16 cellular contexts compared by ENCODE assay signal in genomic region chr4:173057906-173058305, GRCh38.
DNase-seq lines count a peak whose midpoint lies in the region; TF ChIP-seq lines count a peak whose summit lies in the region.
"Had no signal": no experiment of that assay in that cellular context is flagged by ENCODE, and none has a peak within 500 bp of the region (broad histone marks: within the 10 kb centered on the region; RNA-seq: fewer than 3 reads in every experiment).

No MANE protein-coding gene starts in this region.

- CTCF ChIA-PET in RWPE1 (lab: Yijun Ruan, JAX) = no interaction called here

- H3K36me3 ChIP-seq in trophoblast cell (ENCODE audit: control insufficient read depth in 1 of 2, insufficient read depth in 2 of 2, low read length in 2 of 2) = no peaks in the 10 kb centered on the region
- H3K36me3 ChIP-seq: sigmoid colon had no signal

- peaks cover 0 to 2% of the 10 kb centered on the region in 2 experiments for H3K4me1 ChIP-seq in trophoblast cell (ENCODE audit: control insufficient read depth in 1 of 2, insufficient read depth in 2 of 2, low read length in 2 of 2)

- H4K91ac ChIP-seq in trophoblast cell (ENCODE audit: low read depth, low read length) = no peak overlapping the region

- POLR2A ChIA-PET in RWPE1 (lab: Yijun Ruan, JAX; ENCODE audit: low non-redundant PET) = no interaction called here

- no peak overlapping the region for H2BK120ac ChIP-seq in trophoblast cell (ENCODE audit: insufficient read depth, low read length, poor library complexity)

- no peak overlapping the region for H3K9ac ChIP-seq in trophoblast cell (ENCODE audit: low read length)

- H3K4ac ChIP-seq in trophoblast cell (ENCODE audit: low read depth, low read length) = no peak overlapping the region

- H3K27me3 ChIP-seq in trophoblast cell (ENCODE audit: insufficient read depth, low read length) = no peaks in the 10 kb centered on the region
- H3K27me3 ChIP-seq: sigmoid colon had no signal

- no peak overlapping the region for H3K4me2 ChIP-seq in trophoblast cell (ENCODE audit: low read length)

- no peak overlapping the region for H3K18ac ChIP-seq in trophoblast cell (ENCODE audit: low read length)

- H3K79me1 ChIP-seq in trophoblast cell (ENCODE audit: low read length) = peaks cover 2% of the 10 kb centered on the region

- WGBS in trophoblast cell (ENCODE audit: extremely low coverage, insufficient coverage, insufficient read length) = no CpG with 5 or more reads among the region's 1 CpG

- TF ChIP-seq CTCF in astrocyte of the spinal cord (IDR thresholded peaks at IDR 0.05; ENCODE audit: low read depth, low read length) (no peak), RWPE1 (conservative IDR thresholded peaks at IDR 0.05; ENCODE audit: low read depth) (no peak)

- no peaks in the 10 kb centered on the region for H3K9me3 ChIP-seq in trophoblast cell (ENCODE audit: insufficient read depth, low read depth, low read length)
- H3K9me3 ChIP-seq: sigmoid colon had no signal

- no peak overlapping the region for H2AFZ ChIP-seq in trophoblast cell (ENCODE audit: insufficient read depth, low read length, poor library complexity)

- H2BK5ac ChIP-seq in trophoblast cell (ENCODE audit: low read depth, low read length, poor library complexity) = no peak overlapping the region

- H3K23ac ChIP-seq in trophoblast cell (ENCODE audit: low read length) = no peak overlapping the region

- H2BK12ac ChIP-seq in trophoblast cell (ENCODE audit: low read length) = no peak overlapping the region

- in situ Hi-C loops in astrocyte of the spinal cord (cut with HindIII; ENCODE audit: low sequenced_read_pairs) = no loop called here

- no peak overlapping the region for H3K4me3 ChIP-seq in astrocyte of the spinal cord (ENCODE audit: low read depth, low read length)
- H3K4me3 ChIP-seq in trophoblast cell (ENCODE audit: low read depth, low read length) = no peak overlapping the region
- H3K4me3 ChIP-seq: sigmoid colon had no signal

- H3K79me2 ChIP-seq in trophoblast cell (ENCODE audit: control insufficient read depth, insufficient read depth, low read length, poor library complexity) = no peaks in the 10 kb centered on the region

- H2AK5ac ChIP-seq in trophoblast cell (ENCODE audit: low read length) = no peak overlapping the region

- H3K27ac ChIP-seq in RWPE1 (no peak overlapping the region), trophoblast cell (ENCODE audit: low read depth, low read length) (no peak overlapping the region)
- H3K27ac ChIP-seq: sigmoid colon had no signal

- no peak overlapping the region for H3K14ac ChIP-seq in trophoblast cell (ENCODE audit: low read length)

- H4K12ac ChIP-seq in trophoblast cell (ENCODE audit: low read depth, low read length) = no peak overlapping the region

- no peak overlapping the region for H4K8ac ChIP-seq in trophoblast cell (ENCODE audit: low read depth, low read length)

- peak; percentile 10 for DNase-seq in EH (ENCODE audit: low read depth)
- peak; percentile 72 for DNase-seq in NCI-H1092 treated with DMSO at 0.1 percent for 48 hours (lab: John Stamatoyannopoulos, UW)
- peak; percentile 22 for DNase-seq in astrocyte of the spinal cord (ENCODE audit: low read depth, low spot score)
- DNase-seq in myocyte (ENCODE audit: low read depth) = peak; percentile 70
- no peak for DNase-seq in RWPE1 (ENCODE audit: low spot score)
- no peak for DNase-seq in trophoblast cell
- no peak for DNase-seq in NCI-H2171 (lab: John Stamatoyannopoulos, UW)
- DNase-seq: activated CD4-positive, alpha-beta T cell treated with anti-CD3 and anti-CD28 coated beads for 4 hours; activated T-cell treated with anti-CD3 and anti-CD28 coated beads, Interleukin-2, amount 50 U/mL, for 4 hours; CD4-positive, alpha-beta T cell; cortex of kidney; GDM1; Karpas-422; sigmoid colon; stimulated activated naive CD8-positive, alpha-beta T cell treated with anti-CD3 and anti-CD28 coated beads, Interleukin-15, amount 100 ng/mL, for 72 hours; T-helper 1 cell had no signal

Comparison
In these comparisons a context has a peak if more than half of its experiments do, and no peak if none do; other contexts are left out.
1. DNase-seq: peak in EH (single experiment), NCI-H1092 treated with DMSO at 0.1 percent for 48 hours (single experiment), astrocyte of the spinal cord (single experiment) and myocyte (single experiment); none in RWPE1 (single experiment), trophoblast cell (0 of 2) and NCI-H2171 (single experiment).